In the genomic region with DNA sequence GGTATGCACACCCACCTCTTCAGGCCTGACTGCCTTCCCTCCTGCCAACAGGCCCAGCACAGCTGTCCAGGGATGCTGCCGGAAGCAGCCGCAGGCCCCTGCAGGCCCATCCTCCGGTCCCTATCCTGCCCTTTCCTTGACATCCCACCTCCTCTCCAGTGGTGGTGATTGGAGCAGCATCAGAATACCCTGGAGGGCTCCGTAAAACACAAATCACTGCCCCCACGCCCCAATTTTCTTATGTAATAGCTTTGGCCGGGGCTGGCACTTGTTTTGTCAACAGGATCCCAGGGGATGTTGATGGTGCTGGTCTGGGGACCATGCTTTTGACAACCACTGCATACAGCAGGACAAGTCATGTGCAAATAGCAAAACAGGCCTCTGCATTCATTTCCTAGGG, we compare ENCODE assay signal across 18 cellular contexts.
DNase-seq lines count a peak whose midpoint lies in the region; ATAC-seq and TF ChIP-seq lines count a peak whose summit lies in the region.
"Had no signal": no experiment of that assay in that cellular context is flagged by ENCODE, and none has a peak within 500 bp of the region (broad histone marks: within the 10 kb centered on the region; RNA-seq: fewer than 3 reads in every experiment).

No MANE protein-coding gene starts in this region.

- DNase-seq in Right ventricle myocardium superior: no peak
- DNase-seq in left cardiac atrium: no peak
- DNase-seq in cardiac septum (ENCODE audit: low spot score): peak; percentile 57
- DNase-seq in psoas muscle: no peak
- no peak for DNase-seq in occipital lobe (lab: John Stamatoyannopoulos, UW)
- no peak for DNase-seq in NCI-H446 treated with DMSO at 0.1 percent for 48 hours (lab: John Stamatoyannopoulos, UW)
- no peak for DNase-seq in activated CD4-positive, alpha-beta T cell treated with anti-CD3 and anti-CD28 coated beads, Interleukin-2, amount 10 ng/mL, durations not matched to agents 24 days and 14 days
- DNase-seq: activated CD4-positive, alpha-beta T cell treated with anti-CD3 and anti-CD28 coated beads for 1 hour; activated naive CD4-positive, alpha-beta T cell; MG63; naive B cell; NCI-H2227 treated with DMSO at 0.1 percent for 48 hours; RPMI8226; stimulated activated CD4-positive, alpha-beta T cell treated with anti-CD3 and anti-CD28 coated beads, Interleukin-4, amount 100 ng/mL, for 4 hours; T1000 had no signal

- no peaks in the 10 kb centered on the region for H3K9me3 ChIP-seq in psoas muscle
- H3K9me3 ChIP-seq: MG63 had no signal

- peaks cover 48% of the 10 kb centered on the region for H3K4me1 ChIP-seq in psoas muscle
- no peaks in the 10 kb centered on the region for H3K4me1 ChIP-seq in urinary bladder (ENCODE audit: insufficient read depth)

- no peak overlapping the region for H3K27ac Mint-ChIP-seq in activated CD4-positive, alpha-beta T cell treated with anti-CD3 and anti-CD28 coated beads, Interleukin-2, amount 10 ng/mL, durations not matched to agents 24 days and 14 days
- H3K27ac Mint-ChIP-seq: CD8-positive, alpha-beta T cell; IgD-negative memory B cell; naive B cell had no signal

- H3K36me3 Mint-ChIP-seq in activated CD4-positive, alpha-beta T cell treated with anti-CD3 and anti-CD28 coated beads, Interleukin-2, amount 10 ng/mL, durations not matched to agents 24 days and 14 days (ENCODE audit: low read depth): no peaks in the 10 kb centered on the region
- H3K36me3 Mint-ChIP-seq: CD8-positive, alpha-beta T cell; IgD-negative memory B cell; naive B cell had no signal

- no peak overlapping the region for H3K4me3 Mint-ChIP-seq in activated CD4-positive, alpha-beta T cell treated with anti-CD3 and anti-CD28 coated beads, Interleukin-2, amount 10 ng/mL, durations not matched to agents 24 days and 14 days
- H3K4me3 Mint-ChIP-seq: CD8-positive, alpha-beta T cell; IgD-negative memory B cell had no signal

- no peaks in the 10 kb centered on the region for H3K27me3 ChIP-seq in psoas muscle (ENCODE audit: insufficient read depth in 3 of 3, low read length in 2 of 3)
- H3K27me3 ChIP-seq: MG63 had no signal

- H3K4me3 ChIP-seq in psoas muscle (no peak overlapping the region), urinary bladder (ENCODE audit: low read depth, low read length) (no peak overlapping the region)
- H3K4me3 ChIP-seq: MG63 had no signal

- intact Hi-C loops in Right ventricle myocardium superior (cut with DNase I): loop anchor here (10.0 kb wide), 1 partner anchor 274 kb away; a partner anchor contains a TSS
- intact Hi-C loops in left cardiac atrium (cut with DNase I): no loop called here
- intact Hi-C loops in cardiac septum (cut with DNase I): loop anchor here (5.0 kb wide), 1 partner anchor 272 kb away; a partner anchor contains a TSS
- intact Hi-C loops in psoas muscle (cut with DNase I): loop anchor here (2.0 to 10.0 kb wide), 3 partner anchors 194 to 274 kb away; a partner anchor contains a TSS
- intact Hi-C loops in activated CD4-positive, alpha-beta T cell treated with anti-CD3 and anti-CD28 coated beads, Interleukin-2, amount 10 ng/mL, durations not matched to agents 24 days and 14 days (cut with micrococcal nuclease): no loop called here

- H3K27ac ChIP-seq in psoas muscle (peak overlapping the region; percentile 72), urinary bladder (ENCODE audit: low read depth) (peak overlapping the region; percentile 26)

- no peaks in the 10 kb centered on the region for H3K27me3 Mint-ChIP-seq in activated CD4-positive, alpha-beta T cell treated with anti-CD3 and anti-CD28 coated beads, Interleukin-2, amount 10 ng/mL, durations not matched to agents 24 days and 14 days
- H3K27me3 Mint-ChIP-seq: IgD-negative memory B cell, naive B cell had no signal

- H3K36me3 ChIP-seq in psoas muscle (ENCODE audit: insufficient read depth in 1 of 2, low read depth in 1 of 2) (no peaks in the 10 kb centered on the region), urinary bladder (ENCODE audit: insufficient read depth) (no peaks in the 10 kb centered on the region)
- H3K36me3 ChIP-seq: MG63 had no signal

- WGBS in psoas muscle, 3 donors: 77 to 81% (median 78%) methylated on average over 6 of the region's 6 CpGs
- WGBS in urinary bladder: 72% methylated on average over 6 of the region's 6 CpGs

- ATAC-seq in Right ventricle myocardium superior (ENCODE audit: poor library complexity): peak; percentile 1
- ATAC-seq in left cardiac atrium: no peak
- no peak for ATAC-seq in psoas muscle
- ATAC-seq: CD8-positive, alpha-beta T cell had no signal

- H3K4me1 Mint-ChIP-seq in activated CD4-positive, alpha-beta T cell treated with anti-CD3 and anti-CD28 coated beads, Interleukin-2, amount 10 ng/mL, durations not matched to agents 24 days and 14 days: no peaks in the 10 kb centered on the region
- H3K4me1 Mint-ChIP-seq: IgD-negative memory B cell had no signal

- H3K9me3 Mint-ChIP-seq in activated CD4-positive, alpha-beta T cell treated with anti-CD3 and anti-CD28 coated beads, Interleukin-2, amount 10 ng/mL, durations not matched to agents 24 days and 14 days: no peaks in the 10 kb centered on the region
- H3K9me3 Mint-ChIP-seq: CD8-positive, alpha-beta T cell; IgD-negative memory B cell; naive B cell had no signal

- no peak for TF ChIP-seq CTCF in psoas muscle (IDR thresholded peaks at IDR 0.05)

Comparison
In these comparisons a context has a peak if more than half of its experiments do, and no peak if none do; other contexts are left out.
1. intact Hi-C loops: an anchor here in Right ventricle myocardium superior (10.0 kb wide), cardiac septum (5.0 kb wide) and psoas muscle (2.0 to 10.0 kb wide); none called in left cardiac atrium and activated CD4-positive, alpha-beta T cell treated with anti-CD3 and anti-CD28 coated beads, Interleukin-2, amount 10 ng/mL, durations not matched to agents 24 days and 14 days.